ENCODE assay signal across 8 cellular contexts in genomic region chr4:20684852-20685763, GRCh38. TPM values are rescaled to one million over a fixed set of nuclear protein-coding genes. Genes with fewer than 3 reads are reported as not detected.
DNase-seq lines count a peak whose midpoint lies in the region; ATAC-seq and TF ChIP-seq lines count a peak whose summit lies in the region.

No MANE protein-coding gene starts in this region.

- TF ChIP-seq CTCF in Caco-2 (IDR thresholded peaks at IDR 0.05; ENCODE audit: insufficient read depth in 1 of 2, low read depth in 1 of 2, low read length in 1 of 2, severe bottlenecking in 1 of 2, unreplicated experiment in 1 of 2): peak; percentile 47
- TF ChIP-seq CTCF in HFF-Myc (IDR thresholded peaks at IDR 0.05; ENCODE audit: low read depth, low read length, missing control alignments): peak; percentile 24
- TF ChIP-seq CTCF in foreskin fibroblast (IDR thresholded peaks at IDR 0.05; ENCODE audit: low read depth, low read length): peak; percentile 21
- peak in 9 of 11 experiments; percentile 18 to 64 (median 53) for TF ChIP-seq CTCF in spleen (IDR thresholded peaks at IDR 0.05 in 8 of 11, conservative IDR thresholded peaks at IDR 0.05 in 3 of 11)
- no peak for TF ChIP-seq CTCF in lower leg skin (IDR thresholded peaks at IDR 0.05)

- H3K27ac Mint-ChIP-seq in Caco-2 (ENCODE audit: unreplicated experiment): no peak overlapping the region

- no peaks in the 10 kb centered on the region for H3K9me3 Mint-ChIP-seq in Caco-2 (ENCODE audit: unreplicated experiment)

- CTCF ChIA-PET in Caco-2 (lab: Charles Lee): interaction anchor here (0.6 kb wide), 1 partner anchor 263 kb away, joined by 3 read pairs; no protein-coding TSS in a partner anchor

- H3K27me3 ChIP-seq in Caco-2 (replicated peaks; ENCODE audit: control insufficient read depth, insufficient read depth, low read length) (no peaks in the 10 kb centered on the region), spleen (replicated peaks in 1 of 7) (no peaks in the 10 kb centered on the region)

- POLR2A ChIA-PET in Caco-2 (lab: Charles Lee): no interaction called here

- H3K4me3 ChIP-seq in Caco-2 (ENCODE audit: low read depth, low read length) (no peak overlapping the region), HFF-Myc (replicated peaks; ENCODE audit: low read depth, low read length) (no peak overlapping the region), foreskin fibroblast (ENCODE audit: low read depth in 1 of 2, low read length in 2 of 2) (no peak overlapping the region), spleen (no peak overlapping the region), lower leg skin (ENCODE audit: low read depth, poor library complexity, severe bottlenecking) (no peak overlapping the region)

- TF ChIP-seq POLR2A in spleen (IDR thresholded peaks at IDR 0.05): no peak
- no peak for TF ChIP-seq POLR2A in lower leg skin (IDR thresholded peaks at IDR 0.05)

- 34 to 39% (median 35%) methylated on average over 6 of the region's 6 CpGs for WGBS in spleen, 5 donors
- WGBS in lower leg skin, 2 donors: 30 to 33% methylated on average over 6 of the region's 6 CpGs

- peaks cover 7% of the 10 kb centered on the region for H3K4me1 Mint-ChIP-seq in Caco-2 (ENCODE audit: low read depth, unreplicated experiment)

- no peak overlapping the region for H3K4me3 Mint-ChIP-seq in Caco-2 (ENCODE audit: unreplicated experiment)

- DNase-seq in Caco-2 (no peak), HFF-Myc (ENCODE audit: extremely low read depth, low read depth) (no peak), RKO (ENCODE audit: low spot score) (peak; percentile 47), foreskin fibroblast (peak in 1 of 2 donors; percentile 51), spleen (no peak), lower leg skin (ENCODE audit: low spot score in 2 of 2) (no peak)

- H3K4me1 ChIP-seq in Caco-2: no peaks in the 10 kb centered on the region
- peaks cover 0 to 8% (median 0%) of the 10 kb centered on the region in 6 donors for H3K4me1 ChIP-seq in spleen

- H3K9me3 ChIP-seq in Caco-2 (no peaks in the 10 kb centered on the region), spleen (no peaks in the 10 kb centered on the region)

- H3K36me3 Mint-ChIP-seq in Caco-2 (ENCODE audit: insufficient read depth, unreplicated experiment): no peaks in the 10 kb centered on the region

- peaks cover 7% of the 10 kb centered on the region for H3K27me3 Mint-ChIP-seq in Caco-2 (ENCODE audit: insufficient read depth, unreplicated experiment)

- H3K27ac ChIP-seq in spleen: no peak overlapping the region

- no TSS peak for BruUV-seq in Caco-2 (replicated peaks; lab: Mats Ljungman, UMichigan)

- ATAC-seq in GM18861 (IDR thresholded peaks at IDR 0.05; ENCODE audit: unreplicated experiment) (no peak), GM19455 (IDR thresholded peaks at IDR 0.05; ENCODE audit: unreplicated experiment) (no peak)

- intact Hi-C loops in Caco-2 (cut with micrococcal nuclease; ENCODE audit: unreplicated experiment) (loop anchor here (1.0 to 10.0 kb wide), 3 partner anchors 141 to 370 kb away; no protein-coding TSS in a partner anchor), spleen (cut with DNase I; ENCODE audit: low total_unique reads) (loop anchor here (5.0 to 10.0 kb wide), 2 partner anchors 260 to 1993 kb away; no protein-coding TSS in a partner anchor), lower leg skin (cut with DNase I; ENCODE audit: low total_unique reads) (loop anchor here (5.0 kb wide), 1 partner anchor 1988 kb away; no protein-coding TSS in a partner anchor)

- H3K36me3 ChIP-seq in Caco-2 (ENCODE audit: control insufficient read depth, insufficient read depth, low read length): no peaks in the 10 kb centered on the region
- H3K36me3 ChIP-seq in spleen: no peaks in the 10 kb centered on the region

RNA-seq across cellular contexts. Expression of gene PACRGL, which starts 15.2 kb away (rescaled TPM):
- total RNA-seq in Caco-2 (2022) (10.7 and 14.9 TPM in 2 replicates), spleen (10 to 100 TPM; 14.0 to 35.4 (median 21.1) TPM), lower leg skin (10 to 100 TPM; 15.6 to 27.7 (median 23.3) TPM)
- polyA plus RNA-seq in spleen: 1 to 10 TPM; 5.7 to 8.9 (median 6.2) TPM

Comparison
In these comparisons a context has a peak if more than half of its experiments do, and no peak if none do; other contexts are left out.
1. CTCF ChIP-seq: peak in Caco-2 (2 of 2), HFF-Myc (single experiment), foreskin fibroblast (single experiment) and spleen (9 of 11); none in lower leg skin (0 of 3).